Comparison of ENCODE assay signal across 25 cellular contexts in genomic region chr10:124557648-124558338, GRCh38.
DNase-seq lines count a peak whose midpoint lies in the region; ATAC-seq and FAIRE-seq lines count a peak whose summit lies in the region.
"Had no signal": no experiment of that assay in that cellular context is flagged by ENCODE, and none has a peak within 500 bp of the region (broad histone marks: within the 10 kb centered on the region; RNA-seq: fewer than 3 reads in every experiment).

No MANE protein-coding gene starts in this region.

- no peak overlapping the region for H3K14ac ChIP-seq in neuronal stem cell (ENCODE audit: low read length)

- H3K4me2 ChIP-seq in neuronal stem cell (ENCODE audit: insufficient read depth, low read length, poor library complexity, severe bottlenecking) = no peak overlapping the region

- no peak overlapping the region for H2BK12ac ChIP-seq in neuronal stem cell (ENCODE audit: low read length)

- no CpG with 5 or more reads among the region's 16 CpGs for WGBS in neuronal stem cell (ENCODE audit: extremely low coverage in 2 of 2, insufficient read length in 2 of 2, insufficient replicate concordance in 1 of 2), 2 donors

- H2BK120ac ChIP-seq in neuronal stem cell (ENCODE audit: low read depth, low read length) = peak overlapping the region; percentile 47

- no peak overlapping the region for H4K91ac ChIP-seq in neuronal stem cell (ENCODE audit: low read depth, low read length, poor library complexity)

- peak overlapping the region; percentile 52 for H3K23ac ChIP-seq in neuronal stem cell (ENCODE audit: low read depth, low read length, poor library complexity)

- intact Hi-C loops in Right ventricle myocardium inferior (cut with DNase I) = no loop called here
- intact Hi-C loops in cardiac septum (cut with DNase I) = loop anchor here (2.0 kb wide), 1 partner anchor 65 kb away; no protein-coding TSS in a partner anchor
- intact Hi-C loops in head of caudate nucleus (cut with DNase I) = no loop called here

- no peak overlapping the region for H2AFZ ChIP-seq in neuronal stem cell (ENCODE audit: low read length)

- peak overlapping the region; percentile 47 for H3K9ac ChIP-seq in neuronal stem cell (ENCODE audit: low read depth, low read length, poor library complexity)

- H3K4me1 ChIP-seq in neuronal stem cell (ENCODE audit: control insufficient read depth in 2 of 2, insufficient read depth in 1 of 2, low read depth in 1 of 2, low read length in 2 of 2) = peaks cover 0 to 5% of the 10 kb centered on the region in 2 donors

- no peaks in the 10 kb centered on the region for H3K79me1 ChIP-seq in neuronal stem cell (ENCODE audit: low read depth, low read length)

- peaks cover 0 to 26% (median 0%) of the 10 kb centered on the region in 3 experiments for H3K27me3 ChIP-seq in neuronal stem cell (ENCODE audit: control insufficient read depth in 3 of 3, insufficient read depth in 3 of 3, low read depth in 1 of 3, low read length in 3 of 3)
- H3K27me3 ChIP-seq: esophagus squamous epithelium, heart right ventricle, ovary had no signal

- H2BK5ac ChIP-seq in neuronal stem cell (ENCODE audit: low read length) = peak overlapping the region; percentile 5

- ATAC-seq in Right ventricle myocardium inferior (no peak), HG03175 (IDR thresholded peaks at IDR 0.05; ENCODE audit: unreplicated experiment) (no peak)

- H2BK15ac ChIP-seq in neuronal stem cell (ENCODE audit: low read length) = peak overlapping the region; percentile 81

- H3K27ac ChIP-seq in neuronal stem cell (replicated peaks; ENCODE audit: low read length) = no peak overlapping the region
- H3K27ac ChIP-seq: 22Rv1, ovary had no signal

- DNase-seq in Right ventricle myocardium inferior (ENCODE audit: missing footprints) (peak; percentile 65), cardiac septum (ENCODE audit: low spot score) (no peak), head of caudate nucleus (peak in 37 of 42 donors; percentile 11 to 73 (median 51)), neuronal stem cell (ENCODE audit: low spot score) (no peak), urothelium cell line (ENCODE audit: low spot score) (no peak), NCI-H1105 (lab: John Stamatoyannopoulos, UW) (no peak), NCI-H524 (lab: John Stamatoyannopoulos, UW) (no peak)
- DNase-seq: activated B cell treated with CpG ODN at 0.5 μM for 24 hours; activated CD4-positive, alpha-beta memory T cell treated with anti-CD3 and anti-CD28 coated beads, Interleukin-2, amount 10 ng/mL, durations not matched to agents 7 days and 5 days; activated naive CD4-positive, alpha-beta T cell; amniotic stem cell; COR-L47; DND-41; effector CD8-positive, alpha-beta T cell; esophagus squamous epithelium; H7; heart right ventricle; naive B cell; NCI-H2081 treated with DMSO at 0.1 percent for 48 hours; NCI-H446 treated with DMSO at 0.1 percent for 48 hours; ovary; stimulated activated CD4-positive, alpha-beta T cell treated with anti-CD3 and anti-CD28 coated beads, Interleukin-2, amount 100 ng/mL, for 48 hours; T-helper 9 cell had no signal

- no peak overlapping the region for H3K4ac ChIP-seq in neuronal stem cell (ENCODE audit: low read length)

- H4K8ac ChIP-seq in neuronal stem cell (ENCODE audit: low read depth, low read length) = no peak overlapping the region

- H3K36me3 ChIP-seq in neuronal stem cell (replicated peaks in 1 of 2; ENCODE audit: control insufficient read depth in 2 of 2, insufficient read depth in 2 of 2, low read length in 2 of 2) = no peaks in the 10 kb centered on the region
- H3K36me3 ChIP-seq: esophagus squamous epithelium, heart right ventricle, ovary had no signal

- peak overlapping the region; percentile 54 for H3K18ac ChIP-seq in neuronal stem cell (ENCODE audit: low read length)

- peak; percentile 40 for FAIRE-seq in urothelium cell line (lab: Jason Lieb, UNC)

- peaks cover 3 to 9% of the 10 kb centered on the region in 2 donors for H3K9me3 ChIP-seq in neuronal stem cell (replicated peaks in 1 of 2; ENCODE audit: control insufficient read depth in 2 of 2, insufficient read depth in 1 of 2, low read depth in 1 of 2, low read length in 2 of 2)
- H3K9me3 ChIP-seq: esophagus squamous epithelium, ovary had no signal

- H3K4me3 ChIP-seq in neuronal stem cell (ENCODE audit: low read length in 2 of 2) = peak overlapping the region in 1 of 2 donors; percentile 18
- H3K4me3 ChIP-seq: esophagus squamous epithelium, heart right ventricle, ovary had no signal

- peak overlapping the region; percentile 72 for H2AK5ac ChIP-seq in neuronal stem cell (ENCODE audit: low read depth, low read length)

Comparison
In these comparisons a context has a peak if more than half of its experiments do, and no peak if none do; other contexts are left out.
1. DNase-seq: peak in Right ventricle myocardium inferior (single experiment) and head of caudate nucleus (37 of 42); none in cardiac septum (single experiment), neuronal stem cell (single experiment), urothelium cell line (single experiment), NCI-H1105 (single experiment) and NCI-H524 (0 of 2).